In genomic region chr9:29701536-29701935, GRCh38 we compare ENCODE assay signal across 19 cellular contexts.
"Had no signal": no experiment of that assay in that cellular context is flagged by ENCODE, and none has a peak within 500 bp of the region (broad histone marks: within the 10 kb centered on the region; RNA-seq: fewer than 3 reads in every experiment).

No MANE protein-coding gene starts in this region.

- H3K4me1 ChIP-seq: gastroesophageal sphincter, lower lobe of right lung, parathyroid adenoma, tibial artery had no signal

- H3K4me3 Mint-ChIP-seq: activated CD4-positive, alpha-beta memory T cell treated with anti-CD3 and anti-CD28 coated beads for 36 hours; activated CD8-positive, alpha-beta memory T cell treated with anti-CD3 and anti-CD28 coated beads, Interleukin-2, amount 10 ng/mL, durations not matched to agents 7 days and 5 days; central memory CD8-positive, alpha-beta T cell; mesothelial cell of epicardium; naive B cell; stimulated activated naive B cell treated with anti-CD40 and anti-IgM and Interleukin-4, amounts not matched to agents 10 μg/mL and 1 μg/mL and 100 μg/mL, for 72 hours; T-helper 17 cell had no signal

- H3K27ac ChIP-seq: gastroesophageal sphincter, lower lobe of right lung, parathyroid adenoma, tibial artery, WERI-Rb-1 had no signal

- H3K27me3 ChIP-seq: gastroesophageal sphincter, tibial artery had no signal

- H3K9ac ChIP-seq: parathyroid adenoma had no signal

- H3K4me3 ChIP-seq: gastroesophageal sphincter, lower lobe of right lung, tibial artery had no signal

- H3K4me1 Mint-ChIP-seq: activated CD8-positive, alpha-beta memory T cell treated with anti-CD3 and anti-CD28 coated beads, Interleukin-2, amount 10 ng/mL, durations not matched to agents 7 days and 5 days; central memory CD8-positive, alpha-beta T cell; mesothelial cell of epicardium; naive B cell; stimulated activated naive B cell treated with anti-CD40 and anti-IgM and Interleukin-4, amounts not matched to agents 10 μg/mL and 1 μg/mL and 100 μg/mL, for 72 hours; T-helper 17 cell had no signal

- DNase-seq: activated CD4-positive, alpha-beta memory T cell treated with anti-CD3 and anti-CD28 coated beads for 36 hours; activated CD8-positive, alpha-beta memory T cell treated with anti-CD3 and anti-CD28 coated beads, Interleukin-2, amount 10 ng/mL, durations not matched to agents 7 days and 5 days; activated naive CD4-positive, alpha-beta T cell treated with anti-CD3 and anti-CD28 coated beads, Interleukin-2, amount 50 U/mL, for 16 hours; activated T-cell treated with anti-CD3 and anti-CD28 coated beads, Interleukin-2, amount 50 U/mL, for 1 hour; effector CD8-positive, alpha-beta T cell; left colon; lower lobe of right lung; naive B cell; stimulated activated CD4-positive, alpha-beta T cell treated with anti-CD3 and anti-CD28 coated beads, Interleukin-2, amount 100 ng/mL, for 48 hours; stimulated activated naive B cell treated with anti-CD40 and anti-IgM and Interleukin-4, amounts not matched to agents 10 μg/mL and 1 μg/mL and 100 μg/mL, for 72 hours; T-helper 17 cell; tibial artery; WERI-Rb-1 had no signal

- H3K9me3 Mint-ChIP-seq: activated CD4-positive, alpha-beta memory T cell treated with anti-CD3 and anti-CD28 coated beads for 36 hours; stimulated activated naive B cell treated with anti-CD40 and anti-IgM and Interleukin-4, amounts not matched to agents 10 μg/mL and 1 μg/mL and 100 μg/mL, for 72 hours had no signal

- H3K36me3 Mint-ChIP-seq: activated CD4-positive, alpha-beta memory T cell treated with anti-CD3 and anti-CD28 coated beads for 36 hours; activated CD8-positive, alpha-beta memory T cell treated with anti-CD3 and anti-CD28 coated beads, Interleukin-2, amount 10 ng/mL, durations not matched to agents 7 days and 5 days; mesothelial cell of epicardium; naive B cell; stimulated activated naive B cell treated with anti-CD40 and anti-IgM and Interleukin-4, amounts not matched to agents 10 μg/mL and 1 μg/mL and 100 μg/mL, for 72 hours had no signal

- H3K27me3 Mint-ChIP-seq: activated CD4-positive, alpha-beta memory T cell treated with anti-CD3 and anti-CD28 coated beads for 36 hours; activated CD8-positive, alpha-beta memory T cell treated with anti-CD3 and anti-CD28 coated beads, Interleukin-2, amount 10 ng/mL, durations not matched to agents 7 days and 5 days; central memory CD8-positive, alpha-beta T cell; naive B cell; stimulated activated naive B cell treated with anti-CD40 and anti-IgM and Interleukin-4, amounts not matched to agents 10 μg/mL and 1 μg/mL and 100 μg/mL, for 72 hours; T-helper 17 cell had no signal

- H3K27ac Mint-ChIP-seq: activated CD4-positive, alpha-beta memory T cell treated with anti-CD3 and anti-CD28 coated beads for 36 hours; activated CD8-positive, alpha-beta memory T cell treated with anti-CD3 and anti-CD28 coated beads, Interleukin-2, amount 10 ng/mL, durations not matched to agents 7 days and 5 days; mesothelial cell of epicardium; naive B cell; stimulated activated naive B cell treated with anti-CD40 and anti-IgM and Interleukin-4, amounts not matched to agents 10 μg/mL and 1 μg/mL and 100 μg/mL, for 72 hours; T-helper 17 cell had no signal

- H3K9me3 ChIP-seq: gastroesophageal sphincter, lower lobe of right lung, tibial artery had no signal

- FAIRE-seq: endothelial cell of umbilical vein, urothelium cell line had no signal

- H3K36me3 ChIP-seq: gastroesophageal sphincter, lower lobe of right lung, tibial artery, WERI-Rb-1 had no signal

- ATAC-seq: activated CD8-positive, alpha-beta memory T cell treated with anti-CD3 and anti-CD28 coated beads, Interleukin-2, amount 10 ng/mL, durations not matched to agents 7 days and 5 days; gastroesophageal sphincter; left colon; lower lobe of right lung; stimulated activated naive B cell treated with anti-CD40 and anti-IgM and Interleukin-4, amounts not matched to agents 10 μg/mL and 1 μg/mL and 100 μg/mL, for 72 hours; T-helper 17 cell had no signal

- H2AFZ ChIP-seq: parathyroid adenoma had no signal

- H3K79me2 ChIP-seq: parathyroid adenoma had no signal
